Comparison of ENCODE assay signal across 10 cellular contexts in genomic region chr21:41684381-41685245, GRCh38.
DNase-seq lines count a peak whose midpoint lies in the region; ATAC-seq and TF ChIP-seq lines count a peak whose summit lies in the region.
"Had no signal": no experiment of that assay in that cellular context is flagged by ENCODE, and none has a peak within 500 bp of the region (broad histone marks: within the 10 kb centered on the region; RNA-seq: fewer than 3 reads in every experiment).

No MANE protein-coding gene starts in this region.

- intact Hi-C loops in left cardiac atrium (cut with DNase I) (no loop called here), cardiac septum (cut with DNase I) (no loop called here), natural killer cell (cut with micrococcal nuclease) (no loop called here)

- H3K27ac Mint-ChIP-seq in chondrocyte (ENCODE audit: unreplicated experiment) (peak overlapping the region; percentile 88), natural killer cell (no peak overlapping the region)
- H3K27ac Mint-ChIP-seq in activated CD4-positive, alpha-beta T cell treated with anti-CD3 and anti-CD28 coated beads, Interleukin-2, amount 10 ng/mL, durations not matched to agents 7 days and 5 days = no peak overlapping the region

- H3K56ac ChIP-seq in mesendoderm (ENCODE audit: low read length) = peak overlapping the region; percentile 60

- ATAC-seq in left cardiac atrium (peak in 1 of 2 donors; percentile 87), HG03342 (IDR thresholded peaks at IDR 0.05; ENCODE audit: unreplicated experiment) (no peak), natural killer cell (no peak)
- ATAC-seq: GM12878 had no signal

- no peak overlapping the region for H3K4me2 ChIP-seq in mesendoderm (ENCODE audit: low read length)

- CTCF ChIA-PET in activated CD4-positive, alpha-beta T cell treated with anti-CD3 and anti-CD28 coated beads, Interleukin-2, amount 10 ng/mL, durations not matched to agents 7 days and 5 days (lab: Charles Lee) = no interaction called here

- no peaks in the 10 kb centered on the region for H3K79me1 ChIP-seq in mesendoderm (ENCODE audit: low read length)

- H3K23ac ChIP-seq in mesendoderm (ENCODE audit: low read length) = no peak overlapping the region

- H3K79me2 ChIP-seq in mesendoderm (ENCODE audit: control insufficient read depth, insufficient read depth, low read length) = no peaks in the 10 kb centered on the region

- H3K4me3 Mint-ChIP-seq in chondrocyte (ENCODE audit: unreplicated experiment) (peak overlapping the region; percentile 53), natural killer cell (no peak overlapping the region)
- no peak overlapping the region for H3K4me3 Mint-ChIP-seq in activated CD4-positive, alpha-beta T cell treated with anti-CD3 and anti-CD28 coated beads, Interleukin-2, amount 10 ng/mL, durations not matched to agents 7 days and 5 days

- H3K9ac ChIP-seq in mesendoderm (ENCODE audit: low read length) = no peak overlapping the region

- no peak for TF ChIP-seq CTCF in chondrocyte (IDR thresholded peaks at IDR 0.05)
- TF ChIP-seq CTCF in natural killer cell (IDR thresholded peaks at IDR 0.05) = no peak

- H3K36me3 Mint-ChIP-seq in chondrocyte (ENCODE audit: low read depth) (no peaks in the 10 kb centered on the region), natural killer cell (no peaks in the 10 kb centered on the region)
- H3K36me3 Mint-ChIP-seq in activated CD4-positive, alpha-beta T cell treated with anti-CD3 and anti-CD28 coated beads, Interleukin-2, amount 10 ng/mL, durations not matched to agents 7 days and 5 days (ENCODE audit: low read depth) = no peaks in the 10 kb centered on the region

- WGBS in mesendoderm (ENCODE audit: extremely low coverage, insufficient coverage, low lambda C conversion rate) = no CpG with 5 or more reads among the region's 26 CpGs

- H3K9me3 Mint-ChIP-seq in chondrocyte (ENCODE audit: low read depth) = no peaks in the 10 kb centered on the region
- H3K9me3 Mint-ChIP-seq in activated CD4-positive, alpha-beta T cell treated with anti-CD3 and anti-CD28 coated beads, Interleukin-2, amount 10 ng/mL, durations not matched to agents 7 days and 5 days = no peaks in the 10 kb centered on the region
- no peaks in the 10 kb centered on the region for H3K9me3 Mint-ChIP-seq in natural killer cell

- no peak overlapping the region for H2BK5ac ChIP-seq in mesendoderm (ENCODE audit: low read length)

- H3K4me1 ChIP-seq in mesendoderm (ENCODE audit: control insufficient read depth, low read depth, low read length) = peaks cover 3% of the 10 kb centered on the region

- H2BK15ac ChIP-seq in mesendoderm (replicated peaks; ENCODE audit: low read depth) = no peak overlapping the region

- H4K8ac ChIP-seq in mesendoderm (ENCODE audit: low read depth, low read length) = no peak overlapping the region

- H2BK120ac ChIP-seq in mesendoderm (ENCODE audit: low read depth, low read length) = no peak overlapping the region

- peak overlapping the region; percentile 2 for H3K18ac ChIP-seq in mesendoderm (ENCODE audit: low read length)

- H3K27ac ChIP-seq in mesendoderm (ENCODE audit: low read depth, low read length) = no peak overlapping the region

- no peak overlapping the region for H2AK5ac ChIP-seq in mesendoderm (ENCODE audit: low read length)

- POLR2A ChIA-PET in activated CD4-positive, alpha-beta T cell treated with anti-CD3 and anti-CD28 coated beads, Interleukin-2, amount 10 ng/mL, durations not matched to agents 7 days and 5 days (lab: Charles Lee) = no interaction called here

- no peak overlapping the region for H3K4me3 ChIP-seq in mesendoderm (ENCODE audit: low read length)
- H3K4me3 ChIP-seq: GM12878 had no signal

- peaks cover 47% of the 10 kb centered on the region for H3K4me1 Mint-ChIP-seq in chondrocyte (ENCODE audit: low read depth)
- H3K4me1 Mint-ChIP-seq in activated CD4-positive, alpha-beta T cell treated with anti-CD3 and anti-CD28 coated beads, Interleukin-2, amount 10 ng/mL, durations not matched to agents 7 days and 5 days = no peaks in the 10 kb centered on the region
- H3K4me1 Mint-ChIP-seq in natural killer cell = no peaks in the 10 kb centered on the region

- no peak overlapping the region for H3K4ac ChIP-seq in mesendoderm (ENCODE audit: low read depth, low read length)

- H3K36me3 ChIP-seq in mesendoderm (ENCODE audit: control insufficient read depth, insufficient read depth, low read length) = no peaks in the 10 kb centered on the region

- DNase-seq in left cardiac atrium = peak; percentile 56
- no peak for DNase-seq in cardiac septum (ENCODE audit: low spot score)
- no peak for DNase-seq in chondrocyte (ENCODE audit: low spot score)
- peak; percentile 80 for DNase-seq in mesendoderm
- DNase-seq in iPS-NIHi11 (ENCODE audit: low spot score) = no peak
- DNase-seq in activated CD4-positive, alpha-beta T cell treated with anti-CD3 and anti-CD28 coated beads, Interleukin-2, amount 10 ng/mL, durations not matched to agents 7 days and 5 days = no peak
- no peak for DNase-seq in natural killer cell
- DNase-seq: activated naive CD4-positive, alpha-beta T cell treated with Interleukin-2 at 50 U/mL for 16 hours had no signal

- H3K27me3 ChIP-seq in mesendoderm (ENCODE audit: insufficient read depth, low read length, poor library complexity) = no peaks in the 10 kb centered on the region

- H3K27me3 Mint-ChIP-seq in chondrocyte (ENCODE audit: low read depth) = no peaks in the 10 kb centered on the region
- H3K27me3 Mint-ChIP-seq in activated CD4-positive, alpha-beta T cell treated with anti-CD3 and anti-CD28 coated beads, Interleukin-2, amount 10 ng/mL, durations not matched to agents 7 days and 5 days = no peaks in the 10 kb centered on the region
- H3K27me3 Mint-ChIP-seq in natural killer cell (ENCODE audit: low read depth in 2 of 2) = no peaks in the 10 kb centered on the region

- no peak overlapping the region for H4K5ac ChIP-seq in mesendoderm (ENCODE audit: low read length)

Comparison
In these comparisons a context has a peak if more than half of its experiments do, and no peak if none do; other contexts are left out.
1. DNase-seq: peak in left cardiac atrium (single experiment) and mesendoderm (single experiment); none in cardiac septum (single experiment), chondrocyte (single experiment), iPS-NIHi11 (single experiment), activated CD4-positive, alpha-beta T cell treated with anti-CD3 and anti-CD28 coated beads, Interleukin-2, amount 10 ng/mL, durations not matched to agents 7 days and 5 days (single experiment) and natural killer cell (single experiment).